ENCODE assay signal across 1 cellular context in the genomic region with DNA sequence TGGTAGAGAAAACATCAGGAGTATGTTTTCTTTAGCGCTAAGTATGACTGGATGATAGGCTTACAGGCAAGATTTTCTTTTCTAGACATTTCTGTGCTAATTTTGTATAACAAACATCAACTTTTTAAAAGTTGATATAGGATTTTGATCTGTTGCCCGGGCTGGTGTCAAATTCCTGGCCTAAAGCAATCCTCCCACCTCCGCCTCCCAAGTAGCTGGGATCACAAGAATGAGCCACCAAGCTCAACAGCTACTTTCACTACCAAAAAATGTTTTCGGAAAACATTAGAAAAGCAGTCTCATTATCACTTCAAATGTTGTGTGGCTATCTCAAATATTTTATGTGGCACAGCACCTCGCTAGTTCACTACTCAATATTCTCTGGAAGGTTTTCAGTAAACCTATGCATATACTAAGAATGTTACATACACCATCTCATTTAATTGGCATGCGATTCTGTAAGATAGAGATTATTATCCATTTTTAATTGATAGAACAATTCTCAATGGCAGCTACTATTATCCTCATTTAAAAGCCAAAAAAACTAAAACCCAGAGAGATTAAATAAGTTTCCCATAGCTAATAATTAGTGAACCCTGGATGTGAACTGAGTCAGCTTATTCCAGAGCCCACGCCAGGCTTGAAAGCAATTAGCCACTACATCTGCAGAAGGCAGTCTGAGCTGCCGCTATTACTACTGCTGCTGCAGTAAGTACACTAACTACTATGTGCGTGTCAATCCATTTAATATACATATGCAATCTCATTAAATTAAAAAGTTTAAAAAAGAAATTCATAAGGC.
TF ChIP-seq lines count a peak whose summit lies in the region.

No MANE protein-coding gene starts in this region.

TF ChIP-seq in IMR-90, 13 proteins besides CTCF, POLR2A, EP300 and RAD21:
- TF ChIP-seq CHD1 (IDR thresholded peaks at IDR 0.05; ENCODE audit: low read depth, low read length), result no peak
- no peak for TF ChIP-seq MAZ (IDR thresholded peaks at IDR 0.05; ENCODE audit: borderline replicate concordance, low read depth, low read length)
- no peak for TF ChIP-seq RFX5 (IDR thresholded peaks at IDR 0.05; ENCODE audit: low read depth, low read length)
- no peak for TF ChIP-seq FOS (IDR thresholded peaks at IDR 0.05; ENCODE audit: low read depth, low read length)
- TF ChIP-seq RCOR1 (IDR thresholded peaks at IDR 0.05; ENCODE audit: insufficient replicate concordance, low read length), result no peak
- TF ChIP-seq SMC3 (IDR thresholded peaks at IDR 0.05; ENCODE audit: low read depth, low read length), result no peak
- TF ChIP-seq CEBPB (IDR thresholded peaks at IDR 0.05; ENCODE audit: low read depth, low read length), result no peak
- TF ChIP-seq MAFK (IDR thresholded peaks at IDR 0.05; ENCODE audit: low read depth, low read length), result no peak
- TF ChIP-seq NFE2L2 (IDR thresholded peaks at IDR 0.05; ENCODE audit: low read depth, low read length), result no peak
- TF ChIP-seq MXI1 (IDR thresholded peaks at IDR 0.05; ENCODE audit: borderline replicate concordance, low read depth, low read length), result no peak
